26 cellular contexts compared by ENCODE assay signal in the genomic region with DNA sequence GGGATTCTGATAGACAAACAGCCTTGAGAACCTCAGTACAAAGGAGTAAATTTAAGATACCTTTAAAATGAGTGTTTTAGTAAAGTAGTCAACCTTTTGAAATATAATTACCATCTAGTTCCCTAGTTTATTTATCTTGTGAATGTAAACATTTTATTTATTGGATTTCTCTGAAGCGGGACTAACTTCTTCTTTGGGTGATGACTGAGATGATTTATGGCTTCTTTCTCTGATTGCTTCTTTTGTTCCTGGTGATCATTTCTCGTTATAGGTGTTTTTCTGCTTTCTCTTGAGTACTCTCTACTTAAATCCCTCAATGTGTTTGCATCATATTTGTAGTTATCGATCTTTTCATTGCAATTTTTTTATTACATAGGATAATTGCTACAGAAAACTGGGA. TPM values are rescaled to one million over a fixed set of nuclear protein-coding genes. Genes with fewer than 3 reads are reported as not detected.
"Had no signal": no experiment of that assay in that cellular context is flagged by ENCODE, and none has a peak within 500 bp of the region (broad histone marks: within the 10 kb centered on the region; RNA-seq: fewer than 3 reads in every experiment).

No MANE protein-coding gene starts in this region.

- H3K27ac ChIP-seq: brain microvascular endothelial cell, cardiac muscle cell, KMS-11 had no signal

- H3K27me3 ChIP-seq: brain microvascular endothelial cell, cardiac muscle cell had no signal

- H3K4me1 Mint-ChIP-seq: activated B cell treated with CpG ODN at 0.5 μM for 24 hours; activated CD4-positive, alpha-beta T cell treated with anti-CD3 and anti-CD28 coated beads, Interleukin-2, amount 10 ng/mL, durations not matched to agents 24 days and 14 days; activated naive CD8-positive, alpha-beta T cell treated with anti-CD3 and anti-CD28 coated beads, Interleukin-2, amount 50 U/mL, for 24 hours; T-cell had no signal

- H3K4me3 ChIP-seq: cardiac muscle cell had no signal

- H3K27ac Mint-ChIP-seq: activated B cell treated with CpG ODN at 0.5 μM for 24 hours; activated CD4-positive, alpha-beta T cell treated with anti-CD3 and anti-CD28 coated beads, Interleukin-2, amount 10 ng/mL, durations not matched to agents 24 days and 14 days; activated CD8-positive, alpha-beta memory T cell treated with anti-CD3 and anti-CD28 coated beads, Interleukin-2, amount 10 ng/mL, durations not matched to agents 7 days and 5 days; activated naive CD4-positive, alpha-beta T cell treated with anti-CD3 and anti-CD28 coated beads, Interleukin-2, amount 50 U/mL, for 72 hours; activated naive CD8-positive, alpha-beta T cell treated with anti-CD3 and anti-CD28 coated beads, Interleukin-2, amount 50 U/mL, for 24 hours; T-cell had no signal

- H3K36me3 ChIP-seq: brain microvascular endothelial cell, cardiac muscle cell had no signal

- DNase-seq: activated B cell treated with CpG ODN at 0.5 μM for 24 hours; activated CD4-positive, alpha-beta T cell treated with anti-CD3 and anti-CD28 coated beads for 1 hour; activated CD4-positive, alpha-beta T cell treated with anti-CD3 and anti-CD28 coated beads, Interleukin-2, amount 10 ng/mL, durations not matched to agents 24 days and 14 days; activated CD4-positive, alpha-beta T cell treated with anti-CD3 and anti-CD28 coated beads, Interleukin-2, amount 50 U/mL, for 48 hours; activated CD8-positive, alpha-beta memory T cell treated with anti-CD3 and anti-CD28 coated beads, Interleukin-2, amount 10 ng/mL, durations not matched to agents 7 days and 5 days; activated effector memory CD4-positive, alpha-beta T cell treated with anti-CD3 and anti-CD28 coated beads, Interleukin-2, amount 50 U/mL, for 16 hours; activated naive CD4-positive, alpha-beta T cell treated with Interleukin-2 at 50 U/mL for 16 hours; activated naive CD8-positive, alpha-beta T cell treated with anti-CD3 and anti-CD28 coated beads, Interleukin-2, amount 50 U/mL, for 24 hours; activated T-cell treated with anti-CD3 and anti-CD28 coated beads, Interleukin-2, amount 50 U/mL, for 4 hours; amniotic stem cell; brain microvascular endothelial cell; cerebellar nuclear complex; NCI-H1092; NCI-H146; NCI-H187 treated with DMSO at 0.1 percent for 48 hours; NCI-H446; NCI-H524; NCI-H748 treated with DMSO at 0.1 percent for 48 hours; SIG-M5; T-cell; T-helper 2 cell; T1000 had no signal

- ATAC-seq: activated CD8-positive, alpha-beta memory T cell treated with anti-CD3 and anti-CD28 coated beads, Interleukin-2, amount 10 ng/mL, durations not matched to agents 7 days and 5 days; activated naive CD4-positive, alpha-beta T cell treated with anti-CD3 and anti-CD28 coated beads, Interleukin-2, amount 50 U/mL, for 72 hours; activated naive CD8-positive, alpha-beta T cell treated with anti-CD3 and anti-CD28 coated beads, Interleukin-2, amount 50 U/mL, for 24 hours; activated T-cell treated with anti-CD3 and anti-CD28 coated beads, Interleukin-2, amount 50 U/mL, for 4 hours; T-cell had no signal

- H3K9me3 Mint-ChIP-seq: activated B cell treated with CpG ODN at 0.5 μM for 24 hours; activated CD4-positive, alpha-beta T cell treated with anti-CD3 and anti-CD28 coated beads, Interleukin-2, amount 10 ng/mL, durations not matched to agents 24 days and 14 days; activated naive CD4-positive, alpha-beta T cell treated with anti-CD3 and anti-CD28 coated beads, Interleukin-2, amount 50 U/mL, for 72 hours; activated naive CD8-positive, alpha-beta T cell treated with anti-CD3 and anti-CD28 coated beads, Interleukin-2, amount 50 U/mL, for 24 hours; activated T-cell treated with anti-CD3 and anti-CD28 coated beads, Interleukin-2, amount 50 U/mL, for 4 hours; T-cell had no signal

- H3K4me3 Mint-ChIP-seq: activated B cell treated with CpG ODN at 0.5 μM for 24 hours; activated CD4-positive, alpha-beta T cell treated with anti-CD3 and anti-CD28 coated beads, Interleukin-2, amount 10 ng/mL, durations not matched to agents 24 days and 14 days; activated CD8-positive, alpha-beta memory T cell treated with anti-CD3 and anti-CD28 coated beads, Interleukin-2, amount 10 ng/mL, durations not matched to agents 7 days and 5 days; activated naive CD8-positive, alpha-beta T cell treated with anti-CD3 and anti-CD28 coated beads, Interleukin-2, amount 50 U/mL, for 24 hours; activated T-cell treated with anti-CD3 and anti-CD28 coated beads, Interleukin-2, amount 50 U/mL, for 4 hours; T-cell had no signal

- H3K36me3 Mint-ChIP-seq: activated CD8-positive, alpha-beta memory T cell treated with anti-CD3 and anti-CD28 coated beads, Interleukin-2, amount 10 ng/mL, durations not matched to agents 7 days and 5 days; activated naive CD4-positive, alpha-beta T cell treated with anti-CD3 and anti-CD28 coated beads, Interleukin-2, amount 50 U/mL, for 72 hours; T-cell had no signal

RNA-seq across cellular contexts. Expression of gene PRDM6, which starts 33.2 kb away (rescaled TPM):
- total RNA-seq: activated B cell treated with CpG ODN at 0.5 μM for 24 hours; activated CD4-positive, alpha-beta T cell treated with anti-CD3 and anti-CD28 coated beads, Interleukin-2, amount 10 ng/mL, durations not matched to agents 24 days and 14 days; activated CD8-positive, alpha-beta memory T cell treated with anti-CD3 and anti-CD28 coated beads, Interleukin-2, amount 10 ng/mL, durations not matched to agents 7 days and 5 days; activated naive CD4-positive, alpha-beta T cell treated with anti-CD3 and anti-CD28 coated beads, Interleukin-2, amount 50 U/mL, for 72 hours; activated T-cell treated with anti-CD3 and anti-CD28 coated beads, Interleukin-2, amount 50 U/mL, for 4 hours; RPMI7951 had no signal
